Comparison of ENCODE assay signal across 13 cellular contexts in the genomic region with DNA sequence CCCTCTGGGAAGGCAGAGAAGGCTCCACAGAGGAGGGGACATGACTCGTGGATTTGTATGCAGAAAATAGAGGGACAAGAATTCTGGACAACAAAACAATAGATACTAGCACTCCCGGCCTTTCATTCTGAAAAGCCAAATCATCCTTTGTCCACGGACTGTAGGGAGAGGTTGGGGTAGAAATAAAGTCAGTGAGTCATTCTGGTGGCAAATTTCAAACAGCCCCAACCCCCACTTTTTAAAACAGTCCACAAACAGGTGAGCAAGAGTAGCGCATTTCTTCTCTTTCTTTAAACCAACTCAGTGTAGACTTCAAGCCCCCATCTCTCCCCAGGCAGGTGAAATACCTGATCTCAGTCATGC. TPM values are rescaled to one million over a fixed set of nuclear protein-coding genes. Genes with fewer than 3 reads are reported as not detected.
DNase-seq lines count a peak whose midpoint lies in the region; ATAC-seq and TF ChIP-seq lines count a peak whose summit lies in the region.
"Had no signal": no experiment of that assay in that cellular context is flagged by ENCODE, and none has a peak within 500 bp of the region (broad histone marks: within the 10 kb centered on the region; RNA-seq: fewer than 3 reads in every experiment).

No MANE protein-coding gene starts in this region.

- H3K4me1 ChIP-seq in right cardiac atrium (ENCODE audit: control insufficient read depth, insufficient read depth, low read length) (peaks cover 17% of the 10 kb centered on the region), fibroblast of lung (ENCODE audit: control insufficient read depth, extremely low read depth, insufficient read depth, low read length) (peaks cover 18% of the 10 kb centered on the region), prostate gland (replicated peaks) (peaks cover 5% of the 10 kb centered on the region), aorta (ENCODE audit: control insufficient read depth in 1 of 2, insufficient read depth in 2 of 2, low read length in 2 of 2) (peaks cover 5% of the 10 kb centered on the region in 2 donors)
- H3K4me1 ChIP-seq in CD8-positive, alpha-beta T cell (ENCODE audit: insufficient read depth, low read length) = no peaks in the 10 kb centered on the region

- no peaks in the 10 kb centered on the region for H4K20me1 ChIP-seq in fibroblast of lung (ENCODE audit: control insufficient read depth, extremely low read depth, insufficient read depth, low read length)

- no peak overlapping the region for H3K9ac ChIP-seq in fibroblast of lung (ENCODE audit: insufficient read depth, low read length)

- peaks cover under 1% of the 10 kb centered on the region for H3K4me1 Mint-ChIP-seq in CD8-positive, alpha-beta T cell (ENCODE audit: low read depth)

- no peaks in the 10 kb centered on the region for H3K27me3 Mint-ChIP-seq in CD8-positive, alpha-beta T cell (ENCODE audit: low read depth)
- H3K27me3 Mint-ChIP-seq: stimulated activated memory B cell treated with anti-CD40 and anti-IgM and Interleukin-4, amounts not matched to agents 10 μg/mL and 1 μg/mL and 100 μg/mL, for 72 hours had no signal

- H3K27me3 ChIP-seq in right cardiac atrium (ENCODE audit: control insufficient read depth, insufficient read depth) (no peaks in the 10 kb centered on the region), fibroblast of lung (ENCODE audit: control insufficient read depth, insufficient read depth, low read length) (no peaks in the 10 kb centered on the region), prostate gland (replicated peaks; ENCODE audit: insufficient read depth) (no peaks in the 10 kb centered on the region), aorta (ENCODE audit: control insufficient read depth in 1 of 2, insufficient read depth in 2 of 2, low read length in 1 of 2) (no peaks in the 10 kb centered on the region)
- no peaks in the 10 kb centered on the region for H3K27me3 ChIP-seq in CD8-positive, alpha-beta T cell (ENCODE audit: insufficient read depth, low read length)

- no peak for TF ChIP-seq POLR2A in prostate gland (IDR thresholded peaks at IDR 0.05)

- CTCF ChIA-PET in CD8-positive, alpha-beta T cell (lab: Charles Lee) = no interaction called here

- 40% methylated on average over 4 of the region's 4 CpGs for WGBS in right cardiac atrium
- 51% methylated on average over 4 of the region's 4 CpGs for WGBS in prostate gland
- 27 to 29% methylated on average over 4 of the region's 4 CpGs for WGBS in aorta, 2 donors

- no peak for DNase-seq in right cardiac atrium
- no peak for DNase-seq in cardiac septum (ENCODE audit: low spot score)
- DNase-seq in fibroblast of lung (ENCODE audit: low read depth in 2 of 2) = no peak
- DNase-seq in prostate gland (ENCODE audit: low spot score) = no peak
- DNase-seq in aorta = no peak
- no peak for DNase-seq in NCI-H1417 (lab: John Stamatoyannopoulos, UW)
- no peak for DNase-seq in CD8-positive, alpha-beta T cell
- DNase-seq: activated CD4-positive, alpha-beta T cell treated with anti-CD3 and anti-CD28 coated beads for 4 hours; AML-193; DMS79 treated with DMSO at 0.1 percent for 48 hours had no signal

- H3K36me3 ChIP-seq in fibroblast of lung (ENCODE audit: control insufficient read depth, insufficient read depth, low read length) (no peaks in the 10 kb centered on the region), prostate gland (no peaks in the 10 kb centered on the region), aorta (ENCODE audit: control insufficient read depth in 1 of 2, insufficient read depth in 2 of 2, low read length in 1 of 2) (no peaks in the 10 kb centered on the region)
- H3K36me3 ChIP-seq in CD8-positive, alpha-beta T cell (ENCODE audit: insufficient read depth, low read length) = no peaks in the 10 kb centered on the region

- POLR2A ChIA-PET in CD8-positive, alpha-beta T cell (lab: Charles Lee) = no interaction called here

- H3K79me2 ChIP-seq in fibroblast of lung (ENCODE audit: control insufficient read depth, insufficient read depth, low read length) = no peaks in the 10 kb centered on the region

- H3K9me3 ChIP-seq in right cardiac atrium (ENCODE audit: control insufficient read depth, low read length) (no peaks in the 10 kb centered on the region), fibroblast of lung (ENCODE audit: control insufficient read depth, insufficient read depth, low read depth, low read length) (no peaks in the 10 kb centered on the region), prostate gland (no peaks in the 10 kb centered on the region), aorta (ENCODE audit: control insufficient read depth, low read length) (no peaks in the 10 kb centered on the region)
- no peaks in the 10 kb centered on the region for H3K9me3 ChIP-seq in CD8-positive, alpha-beta T cell (ENCODE audit: low read length)

- H3K36me3 Mint-ChIP-seq in CD8-positive, alpha-beta T cell = no peaks in the 10 kb centered on the region
- H3K36me3 Mint-ChIP-seq: stimulated activated memory B cell treated with anti-CD40 and anti-IgM and Interleukin-4, amounts not matched to agents 10 μg/mL and 1 μg/mL and 100 μg/mL, for 72 hours had no signal

- H3K27ac Mint-ChIP-seq in CD8-positive, alpha-beta T cell = no peak overlapping the region
- H3K27ac Mint-ChIP-seq: dendritic cell treated with granulocyte-macrophage colony-stimulating factor and Interleukin-4, amounts not matched to agents 40 ng/mL and 50 ng/mL, for 4 days; stimulated activated memory B cell treated with anti-CD40 and anti-IgM and Interleukin-4, amounts not matched to agents 10 μg/mL and 1 μg/mL and 100 μg/mL, for 72 hours had no signal

- H3K9me3 Mint-ChIP-seq in CD8-positive, alpha-beta T cell = no peaks in the 10 kb centered on the region
- H3K9me3 Mint-ChIP-seq: dendritic cell treated with granulocyte-macrophage colony-stimulating factor and Interleukin-4, amounts not matched to agents 40 ng/mL and 50 ng/mL, for 4 days; stimulated activated memory B cell treated with anti-CD40 and anti-IgM and Interleukin-4, amounts not matched to agents 10 μg/mL and 1 μg/mL and 100 μg/mL, for 72 hours had no signal

- H3K4me3 Mint-ChIP-seq in CD8-positive, alpha-beta T cell = no peak overlapping the region
- H3K4me3 Mint-ChIP-seq: dendritic cell treated with granulocyte-macrophage colony-stimulating factor and Interleukin-4, amounts not matched to agents 40 ng/mL and 50 ng/mL, for 4 days; stimulated activated memory B cell treated with anti-CD40 and anti-IgM and Interleukin-4, amounts not matched to agents 10 μg/mL and 1 μg/mL and 100 μg/mL, for 72 hours had no signal

- H3K4me3 ChIP-seq in right cardiac atrium (ENCODE audit: low read length) = no peak overlapping the region
- H3K4me3 ChIP-seq in fibroblast of lung (replicated peaks in 1 of 4; ENCODE audit: control extremely low read depth in 1 of 4, insufficient read depth in 1 of 4, low read depth in 3 of 4, low read length in 4 of 4) = peak overlapping the region in 3 of 4 experiments; percentile 8 to 27 (median 20)
- no peak overlapping the region for H3K4me3 ChIP-seq in prostate gland
- H3K4me3 ChIP-seq in aorta (ENCODE audit: low read length in 2 of 2) = no peak overlapping the region
- no peak overlapping the region for H3K4me3 ChIP-seq in CD8-positive, alpha-beta T cell (ENCODE audit: low read depth, low read length)

- peak overlapping the region; percentile 76 for H3K4me2 ChIP-seq in fibroblast of lung (ENCODE audit: extremely low read depth, insufficient read depth, low read length)

- intact Hi-C loops in right cardiac atrium (cut with DNase I) = no loop called here
- intact Hi-C loops in cardiac septum (cut with DNase I) = loop anchor here (1.0 kb wide), 1 partner anchor 25 kb away; no protein-coding TSS in a partner anchor
- intact Hi-C loops in prostate gland (cut with DNase I) = no loop called here
- intact Hi-C loops in aorta (cut with DNase I) = loop anchor here in 1 of 2 donors (2.0 kb wide), 1 partner anchor 26 kb away; no protein-coding TSS in a partner anchor
- intact Hi-C loops in CD8-positive, alpha-beta T cell (cut with DNase I, micrococcal nuclease) = no loop called here

- H2AFZ ChIP-seq in fibroblast of lung (ENCODE audit: low read length) = no peak overlapping the region

- H3K27ac ChIP-seq in right cardiac atrium (ENCODE audit: low read length) = peak overlapping the region; percentile 79
- H3K27ac ChIP-seq in fibroblast of lung (ENCODE audit: insufficient read depth, low read length) = peak overlapping the region; percentile 70
- peak overlapping the region; percentile 70 to 80 for H3K27ac ChIP-seq in prostate gland
- H3K27ac ChIP-seq in aorta (ENCODE audit: low read depth in 1 of 2, low read length in 2 of 2) = peak overlapping the region; percentile 46 to 81
- H3K27ac ChIP-seq in CD8-positive, alpha-beta T cell (ENCODE audit: low read depth, low read length) = no peak overlapping the region

- no peak for TF ChIP-seq CTCF in fibroblast of lung (conservative IDR thresholded peaks at IDR 0.05 in 1 of 2, IDR thresholded peaks at IDR 0.05 in 1 of 2; ENCODE audit: low read depth in 1 of 2, low read length in 2 of 2)
- no peak for TF ChIP-seq CTCF in prostate gland (IDR thresholded peaks at IDR 0.05)
- no peak for TF ChIP-seq CTCF in CD8-positive, alpha-beta T cell (IDR thresholded peaks at IDR 0.05)

- ATAC-seq in right cardiac atrium (no peak), aorta (ENCODE audit: low FRiP score) (no peak), GM21529 (IDR thresholded peaks at IDR 0.05; ENCODE audit: unreplicated experiment) (no peak)
- ATAC-seq in CD8-positive, alpha-beta T cell = no peak
- ATAC-seq: stimulated activated memory B cell treated with anti-CD40 and anti-IgM and Interleukin-4, amounts not matched to agents 10 μg/mL and 1 μg/mL and 100 μg/mL, for 72 hours had no signal

RNA-seq across cellular contexts. Expression of a gene that starts 56.1 kb away (rescaled TPM):
- total RNA-seq in right cardiac atrium (10 to 100 TPM in 3 of 4 donors, 1 to 10 TPM in 1; 8.4 to 13.8 (median 11.4) TPM), cardiac septum (14.0 TPM), fibroblast of lung (5.9 and 7.6 TPM in 2 replicates), prostate gland (10 to 100 TPM in 1 of 2 donors, 1 to 10 TPM in 1; 4.6 to 17.9 TPM), aorta (10 to 100 TPM; 10.9 to 12.9 TPM)
- polyA plus RNA-seq in right cardiac atrium (6.1 TPM), fibroblast of lung (3.8 and 4.4 TPM in 2 replicates), aorta (1 to 10 TPM; 4.0 to 7.8 TPM)
- 2.2 and 2.4 TPM in 2 replicates for polyA plus RNA-seq in fibroblast of lung (2012)
- 1.2 and 2.6 TPM in 2 replicates for polyA minus RNA-seq in fibroblast of lung (ENCODE audit: low replicate concordance)
- 1 to 10 TPM; 2.1 to 2.2 TPM for total RNA-seq in CD8-positive, alpha-beta T cell

Comparison
In these comparisons a context has a peak if more than half of its experiments do, and no peak if none do; other contexts are left out.
1. H3K4me3 ChIP-seq: peak in fibroblast of lung (3 of 4); none in right cardiac atrium (single experiment), prostate gland (0 of 2), aorta (0 of 2) and CD8-positive, alpha-beta T cell (single experiment).